Comparison of ENCODE assay signal across 8 cellular contexts in the genomic region with DNA sequence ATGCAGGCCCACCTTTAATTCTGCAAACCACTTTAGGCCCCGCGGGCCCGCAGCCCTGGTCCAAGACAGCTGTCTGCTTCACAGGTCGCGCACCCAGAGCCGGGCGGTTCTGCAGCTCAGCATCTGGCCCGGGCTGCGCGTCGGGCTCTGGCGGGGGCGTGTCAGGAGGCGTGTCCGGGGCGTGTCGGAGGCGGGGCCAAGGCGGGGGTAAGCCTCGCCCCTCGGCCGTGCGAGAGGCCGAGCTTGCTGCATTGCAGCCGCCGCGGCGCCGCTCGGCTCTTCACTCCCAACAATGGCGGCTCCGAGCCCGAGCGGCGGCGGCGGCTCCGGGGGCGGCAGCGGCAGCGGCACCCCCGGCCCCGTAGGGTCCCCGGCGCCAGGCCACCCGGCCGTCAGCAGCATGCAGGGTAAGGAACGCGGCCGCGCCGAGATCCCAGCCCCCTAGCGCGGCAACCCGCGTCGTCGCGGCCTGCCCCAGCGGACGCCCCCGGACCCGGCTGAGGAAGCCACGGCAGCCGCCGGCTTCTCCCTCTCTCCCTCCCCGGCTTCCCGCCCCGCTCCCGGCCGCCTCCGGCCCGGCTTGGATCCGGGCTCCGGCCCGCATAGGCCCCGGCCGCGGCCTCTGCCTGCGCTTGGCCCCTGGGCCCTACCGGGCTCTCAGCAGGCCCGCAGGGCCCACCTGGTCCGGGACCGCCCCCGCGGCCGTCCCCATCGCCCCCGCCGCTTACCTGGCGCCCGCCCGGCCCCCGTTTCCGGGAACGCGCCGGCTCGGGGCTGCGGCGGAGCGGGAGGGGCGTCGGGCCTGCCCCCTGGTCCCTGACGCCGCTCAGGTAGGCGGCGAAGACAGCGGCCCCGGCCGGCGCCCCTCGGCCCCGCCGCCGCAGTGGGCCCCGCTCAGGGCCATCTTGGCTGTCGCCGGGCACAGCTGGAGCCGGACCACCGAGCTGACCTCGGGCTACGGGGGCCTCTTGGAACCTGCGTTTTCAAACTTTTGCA. TPM values are rescaled to one million over a fixed set of nuclear protein-coding genes. Genes with fewer than 3 reads are reported as not detected.
DNase-seq lines count a peak whose midpoint lies in the region; ATAC-seq and TF ChIP-seq lines count a peak whose summit lies in the region.

TSS of gene MAP2K4 (plus strand) at position 283 of the 996 bp plus-strand sequence. CDS start at position 293, 10 bp downstream.

- CTCF ChIA-PET in AG04449 (lab: Yijun Ruan, JAX): interaction anchor here (1.2 to 1.8 kb wide), 3 partner anchors 22 to 54 kb away, joined by 3 to 4 read pairs (median 4); no protein-coding TSS in a partner anchor

- TF ChIP-seq CTCF in AG04449 (IDR thresholded peaks at IDR 0.05; ENCODE audit: insufficient read depth, low read length, missing control alignments): no peak
- TF ChIP-seq CTCF in kidney epithelial cell (IDR thresholded peaks at IDR 0.05; ENCODE audit: insufficient read depth, low read length, poor library complexity, severe bottlenecking): no peak

- DNase-seq in AG04449 (ENCODE audit: low read depth, low spot score) (no peak), NCI-H226 (peak; percentile 76), cerebellar cortex (ENCODE audit: low spot score) (peak; percentile 88), kidney epithelial cell (ENCODE audit: low read depth) (peak; percentile 49)
- DNase-seq in activated CD4-positive, CD25-positive, alpha-beta regulatory T cell treated with anti-CD3 and anti-CD28 coated beads, Interleukin-2, amount 50 U/mL, for 72 hours: peak; percentile 97
- DNase-seq in stimulated activated CD4-positive, alpha-beta T cell treated with anti-CD3 and anti-CD28 coated beads, Interleukin-15, amount 100 ng/mL, for 24 hours: peak; percentile 92

- peak; percentile 94 for ATAC-seq in GM18867 (IDR thresholded peaks at IDR 0.05; ENCODE audit: unreplicated experiment)
- peak; percentile 87 for ATAC-seq in HG03097 (IDR thresholded peaks at IDR 0.05; ENCODE audit: low FRiP score, unreplicated experiment)

- H3K4me3 ChIP-seq in AG04449 (ENCODE audit: low read depth, low read length): peak within 1 kb of the TSS; percentile 70
- peak within 1 kb of the TSS; percentile 80 for H3K4me3 ChIP-seq in kidney epithelial cell (ENCODE audit: low read depth, low read length)

- H3K27me3 ChIP-seq in kidney epithelial cell (ENCODE audit: control insufficient read depth, insufficient read depth, low read length): no peaks in the 10 kb centered on the region

- no peaks in the 10 kb centered on the region for H3K36me3 ChIP-seq in kidney epithelial cell (ENCODE audit: control insufficient read depth, insufficient read depth, low read length)

- POLR2A ChIA-PET in AG04449 (lab: Yijun Ruan, JAX): interaction anchor here (0.7 to 1.9 kb wide), 8 partner anchors 9 to 1907 kb away, joined by 3 to 23 read pairs (median 4); partner anchors contain the start of gene ZNF18

RNA-seq across cellular contexts. Expression of gene MAP2K4, which starts in this region (rescaled TPM):
- total RNA-seq in kidney epithelial cell: 21.6 and 26.7 TPM in 2 replicates
